In genomic region chr2:224175010-224175409, GRCh38 we compare ENCODE assay signal across 19 cellular contexts.
"Had no signal": no experiment of that assay in that cellular context is flagged by ENCODE, and none has a peak within 500 bp of the region (broad histone marks: within the 10 kb centered on the region; RNA-seq: fewer than 3 reads in every experiment).

No MANE protein-coding gene starts in this region.

- H3K27ac ChIP-seq: lower lobe of right lung, upper lobe of right lung, VCaP had no signal

- H3K4me3 ChIP-seq: lower lobe of right lung, upper lobe of right lung had no signal

- ATAC-seq: activated CD4-positive, CD25-positive, alpha-beta regulatory T cell treated with anti-CD3 and anti-CD28 coated beads, Interleukin-2, amount 50 U/mL, for 24 hours; activated CD8-positive, alpha-beta memory T cell treated with anti-CD3 and anti-CD28 coated beads, Interleukin-2, amount 10 ng/mL, durations not matched to agents 7 days and 5 days; activated CD8-positive, alpha-beta T cell treated with anti-CD3 and anti-CD28 coated beads for 36 hours; activated naive CD4-positive, alpha-beta T cell treated with anti-CD3 and anti-CD28 coated beads, Interleukin-2, amount 50 U/mL, for 72 hours; left lobe of liver; lower lobe of right lung; upper lobe of right lung had no signal

- H3K27me3 ChIP-seq: upper lobe of right lung had no signal

- FAIRE-seq: endometrium, keratinocyte had no signal

- H3K4me1 ChIP-seq: lower lobe of right lung, upper lobe of right lung had no signal

- DNase-seq: activated CD4-positive, alpha-beta T cell treated with anti-CD3 and anti-CD28 coated beads, Interleukin-2, amount 10 ng/mL, durations not matched to agents 24 days and 14 days; activated CD8-positive, alpha-beta memory T cell treated with anti-CD3 and anti-CD28 coated beads, Interleukin-2, amount 10 ng/mL, durations not matched to agents 7 days and 5 days; activated CD8-positive, alpha-beta T cell treated with anti-CD3 and anti-CD28 coated beads for 36 hours; activated T-cell treated with anti-CD3 and anti-CD28 coated beads for 4 hours; aorta; effector CD4-positive, alpha-beta T cell; erythroblast; foreskin fibroblast; lower lobe of right lung; naive B cell; stimulated activated CD4-positive, alpha-beta T cell treated with anti-CD3 and anti-CD28 coated beads, Interleukin-4, amount 100 ng/mL, for 24 hours; stimulated activated naive CD4-positive, alpha-beta T cell treated with Interleukin-2 at 50 U/mL for 16 hours; upper lobe of right lung had no signal

- H3K36me3 ChIP-seq: lower lobe of right lung, upper lobe of right lung had no signal

- H3K9me3 ChIP-seq: lower lobe of right lung, upper lobe of right lung had no signal
